Comparison of ENCODE assay signal across 8 cellular contexts in the genomic region with DNA sequence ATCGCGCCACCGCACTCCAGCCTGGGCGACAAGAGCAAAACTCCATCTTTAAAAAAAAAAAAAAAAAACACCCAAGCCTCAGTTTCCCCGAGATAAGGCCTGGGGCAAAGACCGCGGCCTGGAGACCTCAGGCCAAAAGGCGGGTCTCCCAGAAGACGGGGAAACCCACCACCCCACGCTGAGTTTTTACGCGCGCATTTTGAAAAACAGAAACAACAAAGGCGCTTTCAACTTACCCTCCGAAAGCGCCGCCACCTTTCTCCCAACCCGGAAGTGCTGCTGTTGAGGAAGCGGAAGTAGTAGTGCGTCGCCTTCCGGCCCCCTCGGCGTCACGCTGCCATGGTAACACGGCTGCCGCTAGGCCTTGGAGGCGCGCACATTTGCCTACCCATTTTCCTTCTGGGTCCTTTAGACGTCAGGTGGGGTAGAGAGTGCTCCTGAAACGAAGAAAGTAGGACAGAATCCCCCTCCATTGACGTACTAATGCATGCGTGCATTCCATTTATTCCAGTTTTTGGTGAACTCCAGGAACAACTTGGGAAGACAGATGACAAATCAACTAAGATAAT. TPM values are rescaled to one million over a fixed set of nuclear protein-coding genes. Genes with fewer than 3 reads are reported as not detected.
A peak's percentile ranks its signal among the peaks of the same experiment; 100 is the strongest.
DNase-seq lines count a peak whose midpoint lies in the region; ATAC-seq and TF ChIP-seq lines count a peak whose summit lies in the region.

A gene with protein sequence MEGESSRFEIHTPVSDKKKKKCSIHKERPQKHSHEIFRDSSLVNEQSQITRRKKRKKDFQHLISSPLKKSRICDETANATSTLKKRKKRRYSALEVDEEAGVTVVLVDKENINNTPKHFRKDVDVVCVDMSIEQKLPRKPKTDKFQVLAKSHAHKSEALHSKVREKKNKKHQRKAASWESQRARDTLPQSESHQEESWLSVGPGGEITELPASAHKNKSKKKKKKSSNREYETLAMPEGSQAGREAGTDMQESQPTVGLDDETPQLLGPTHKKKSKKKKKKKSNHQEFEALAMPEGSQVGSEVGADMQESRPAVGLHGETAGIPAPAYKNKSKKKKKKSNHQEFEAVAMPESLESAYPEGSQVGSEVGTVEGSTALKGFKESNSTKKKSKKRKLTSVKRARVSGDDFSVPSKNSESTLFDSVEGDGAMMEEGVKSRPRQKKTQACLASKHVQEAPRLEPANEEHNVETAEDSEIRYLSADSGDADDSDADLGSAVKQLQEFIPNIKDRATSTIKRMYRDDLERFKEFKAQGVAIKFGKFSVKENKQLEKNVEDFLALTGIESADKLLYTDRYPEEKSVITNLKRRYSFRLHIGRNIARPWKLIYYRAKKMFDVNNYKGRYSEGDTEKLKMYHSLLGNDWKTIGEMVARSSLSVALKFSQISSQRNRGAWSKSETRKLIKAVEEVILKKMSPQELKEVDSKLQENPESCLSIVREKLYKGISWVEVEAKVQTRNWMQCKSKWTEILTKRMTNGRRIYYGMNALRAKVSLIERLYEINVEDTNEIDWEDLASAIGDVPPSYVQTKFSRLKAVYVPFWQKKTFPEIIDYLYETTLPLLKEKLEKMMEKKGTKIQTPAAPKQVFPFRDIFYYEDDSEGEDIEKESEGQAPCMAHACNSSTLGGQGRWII (minus strand): TSS at position 287 of the 569 bp plus-strand sequence. CDS start 4,019 bp downstream, outside the sequence.

- CTCF ChIA-PET in Calu3 (lab: Charles Lee), result no interaction called here
- CTCF ChIA-PET in OCI-LY7 (lab: Charles Lee; ENCODE audit: unreplicated experiment), result no interaction called here

- H3K9me3 Mint-ChIP-seq in Calu3 (ENCODE audit: low read depth, unreplicated experiment) (no peaks in the 10 kb centered on the region), IgD-negative memory B cell (no peaks in the 10 kb centered on the region)

- H4K20me1 ChIP-seq in OCI-LY7 (ENCODE audit: insufficient read depth, low read length), result 0 out of 2 replicates have a peak, but pooled peaks cover 16% of the 10 kb centered on the region

- peaks cover 19% of the 10 kb centered on the region for H3K36me3 ChIP-seq in OCI-LY7 (ENCODE audit: insufficient read depth, low read length)

- H3K27me3 Mint-ChIP-seq in Calu3 (ENCODE audit: unreplicated experiment) (no peaks in the 10 kb centered on the region), IgD-negative memory B cell (no peaks in the 10 kb centered on the region)

- H3K4me3 Mint-ChIP-seq in Calu3 (ENCODE audit: low read depth, unreplicated experiment), result peak within 1 kb of the TSS; percentile 81
- peak within 1 kb of the TSS; percentile 86 to 96 (median 93) for H3K4me3 Mint-ChIP-seq in IgD-negative memory B cell

- peak; percentile 84 for ATAC-seq in GM21529 (IDR thresholded peaks at IDR 0.05; ENCODE audit: unreplicated experiment)

- H3K27ac Mint-ChIP-seq in Calu3 (ENCODE audit: unreplicated experiment) (peak within 1 kb of the TSS; percentile 86), IgD-negative memory B cell (peak within 1 kb of the TSS; percentile 88 to 94 (median 90))

- peaks cover 61% of the 10 kb centered on the region for H3K4me1 ChIP-seq in OCI-LY7 (ENCODE audit: insufficient read depth, low read length, poor library complexity, severe bottlenecking)
- H3K4me1 ChIP-seq in mononuclear cell (ENCODE audit: insufficient read depth, low read length), result peaks cover 52% of the 10 kb centered on the region

- peaks cover 27% of the 10 kb centered on the region for H3K27me3 ChIP-seq in mononuclear cell (ENCODE audit: insufficient read depth, low read length)

- DNase-seq in Calu3 (peak; percentile 83), OCI-LY7 (ENCODE audit: low spot score) (peak; percentile 98), epithelial cell of esophagus (ENCODE audit: low read depth) (peak; percentile 91)
- DNase-seq in activated CD8-positive, alpha-beta memory T cell treated with anti-CD3 and anti-CD28 coated beads, Interleukin-2, amount 50 U/mL, for 48 hours, result peak; percentile 95
- peak; percentile 87 to 88 for DNase-seq in stimulated activated CD8-positive, alpha-beta memory T cell treated with anti-CD3 and anti-CD28 coated beads, Interleukin-2, amount 100 ng/mL, for 1 hour (ENCODE audit: low read depth in 2 of 2)

- H3K4me1 Mint-ChIP-seq in Calu3 (ENCODE audit: low read depth, unreplicated experiment) (peaks cover 28% of the 10 kb centered on the region), IgD-negative memory B cell (peaks cover 34 to 39% (median 38%) of the 10 kb centered on the region in 3 donors)

- H2AFZ ChIP-seq in OCI-LY7 (ENCODE audit: low read length), result peak within 1 kb of the TSS; percentile 74; the same call in 1 of the 2 replicates

- no peak for TF ChIP-seq CTCF in Calu3 (IDR thresholded peaks at IDR 0.05; ENCODE audit: unreplicated experiment)
- no peak for TF ChIP-seq CTCF in OCI-LY7 (conservative IDR thresholded peaks at IDR 0.05; ENCODE audit: low read length)
- no peak for TF ChIP-seq CTCF in epithelial cell of esophagus (IDR thresholded peaks at IDR 0.05; ENCODE audit: insufficient read depth, low read depth, low read length, missing control alignments)

- H3K9me2 ChIP-seq in OCI-LY7 (ENCODE audit: insufficient read depth, low read length), result no peaks in the 10 kb centered on the region

- BruUV-seq in Calu3 (replicated peaks; lab: Mats Ljungman, UMichigan) (no TSS peak), OCI-LY7 (replicated peaks; lab: Mats Ljungman, UMichigan) (no TSS peak)

- no peaks in the 10 kb centered on the region for H3K9me3 ChIP-seq in OCI-LY7 (ENCODE audit: low read length)
- H3K9me3 ChIP-seq in mononuclear cell (ENCODE audit: low read depth, low read length), result no peaks in the 10 kb centered on the region

- POLR2A ChIA-PET in OCI-LY7 (lab: Charles Lee), result no interaction called here

- peak within 1 kb of the TSS; percentile 16 for H3K27ac ChIP-seq in OCI-LY7 (ENCODE audit: low read depth, low read length, poor library complexity, severe bottlenecking)

- intact Hi-C loops in Calu3 (cut with micrococcal nuclease; ENCODE audit: unreplicated experiment) (no loop called here), OCI-LY7 (cut with micrococcal nuclease; ENCODE audit: unreplicated experiment) (loop anchor here (1.0 kb wide), 1 partner anchor 22 kb away; no protein-coding TSS in a partner anchor)

- peaks cover 26% of the 10 kb centered on the region; the same call in 1 of the 2 replicates for H3K79me2 ChIP-seq in OCI-LY7 (ENCODE audit: insufficient read depth, low read depth, low read length)

- peak within 1 kb of the TSS; percentile 99 for H3K4me2 ChIP-seq in OCI-LY7 (ENCODE audit: low read length)

- H3K4me3 ChIP-seq in OCI-LY7 (ENCODE audit: low read depth, low read length, poor library complexity, severe bottlenecking) (peak within 1 kb of the TSS; percentile 78), epithelial cell of esophagus (ENCODE audit: low read length) (peak within 1 kb of the TSS; percentile 91), mononuclear cell (ENCODE audit: low read length) (peak within 1 kb of the TSS; percentile 84)

- H3K36me3 Mint-ChIP-seq in Calu3 (ENCODE audit: insufficient read depth, unreplicated experiment) (peaks cover 22% of the 10 kb centered on the region), IgD-negative memory B cell (peaks cover 1% of the 10 kb centered on the region)

RNA-seq across cellular contexts. Expression of the gene that starts here (rescaled TPM):
- 9.7 and 10.5 TPM in 2 replicates for total RNA-seq in Calu3 (2022)
- 8.6 TPM for polyA plus RNA-seq in IgD-negative memory B cell
- total RNA-seq in OCI-LY7 (2014; rRNA removed; shearing (Covaris generic)), result 17.8 and 26.6 TPM in 2 replicates
- total RNA-seq in OCI-LY7 (2022), result 21.2 and 23.0 TPM in 2 replicates
- total RNA-seq in mononuclear cell, result 13.7 TPM

Comparison
In these comparisons a context has a peak if more than half of its experiments do, and no peak if none do; other contexts are left out.
1. Peak in every context shown above with its lines: DNase-seq, ATAC-seq, H3K4me3 ChIP-seq and H3K27ac ChIP-seq.